In genomic region chr13:48571121-48571901, GRCh38 we compare ENCODE assay signal across 10 cellular contexts. TPM values are rescaled to one million over a fixed set of nuclear protein-coding genes. Genes with fewer than 3 reads are reported as not detected.
DNase-seq lines count a peak whose midpoint lies in the region; ATAC-seq and TF ChIP-seq lines count a peak whose summit lies in the region.
"Had no signal": no experiment of that assay in that cellular context is flagged by ENCODE, and none has a peak within 500 bp of the region (broad histone marks: within the 10 kb centered on the region; RNA-seq: fewer than 3 reads in every experiment).

No MANE protein-coding gene starts in this region.

- DNase-seq in CD14-positive monocyte (ENCODE audit: low spot score) (no peak), KBM-7 (peak; percentile 45), coronary artery (ENCODE audit: low spot score) (no peak), NCI-H187 (lab: John Stamatoyannopoulos, UW) (no peak)
- no peak for DNase-seq in activated T-cell treated with anti-CD3 and anti-CD28 coated beads, Interleukin-2, amount 50 U/mL, for 1 hour

- peak overlapping the region; percentile 81 to 82 for H3K27ac ChIP-seq in coronary artery

- H3K4me1 ChIP-seq in mucosa of stomach (ENCODE audit: control insufficient read depth, insufficient read depth, low read length): peaks cover 35% of the 10 kb centered on the region

- no peaks in the 10 kb centered on the region for H3K36me3 ChIP-seq in mucosa of stomach (ENCODE audit: control insufficient read depth, insufficient read depth, low read length)

- TF ChIP-seq CTCF in CD14-positive monocyte (IDR thresholded peaks at IDR 0.05) (no peak), coronary artery (IDR thresholded peaks at IDR 0.05) (no peak)

- intact Hi-C loops in CD14-positive monocyte (cut with micrococcal nuclease): loop anchor here (5.0 to 10.0 kb wide), 3 partner anchors 79 to 427 kb away; no protein-coding TSS in a partner anchor

- no peaks in the 10 kb centered on the region for H3K9me3 ChIP-seq in mucosa of stomach (ENCODE audit: control insufficient read depth, low read length)

- H3K27me3 ChIP-seq in mucosa of stomach (ENCODE audit: control insufficient read depth, insufficient read depth, low read length): no peaks in the 10 kb centered on the region

- peak overlapping the region; percentile 54 to 100 (median 96) for H3K27ac Mint-ChIP-seq in CD14-positive monocyte
- H3K27ac Mint-ChIP-seq: stimulated activated naive CD8-positive, alpha-beta T cell treated with anti-CD3 and anti-CD28 coated beads, Interleukin-15, Interleukin-2, amounts not matched to agents 100 ng/mL and 50 ng/mL, for 24 hours had no signal

- no peaks in the 10 kb centered on the region for H3K27me3 Mint-ChIP-seq in CD14-positive monocyte (ENCODE audit: low read depth in 3 of 3)

- H3K4me1 Mint-ChIP-seq in CD14-positive monocyte: peaks cover 92% of the 10 kb centered on the region

- no peak overlapping the region for H3K4me3 Mint-ChIP-seq in CD14-positive monocyte
- H3K4me3 Mint-ChIP-seq: stimulated activated naive CD8-positive, alpha-beta T cell treated with anti-CD3 and anti-CD28 coated beads, Interleukin-15, Interleukin-2, amounts not matched to agents 100 ng/mL and 50 ng/mL, for 24 hours had no signal

- H3K9ac ChIP-seq in mucosa of stomach (ENCODE audit: low read length): peak overlapping the region; percentile 31

- H3K4me3 ChIP-seq in coronary artery (peak overlapping the region; percentile 56), mucosa of stomach (ENCODE audit: low read length) (no peak overlapping the region)

- H3K9me3 Mint-ChIP-seq in CD14-positive monocyte: peaks cover 0 to 5% (median 0%) of the 10 kb centered on the region in 7 donors
- H3K9me3 Mint-ChIP-seq: activated naive CD4-positive, alpha-beta T cell treated with anti-CD3 and anti-CD28 coated beads, Interleukin-2, amount 50 U/mL, for 24 hours; stimulated activated naive CD8-positive, alpha-beta T cell treated with anti-CD3 and anti-CD28 coated beads, Interleukin-15, Interleukin-2, amounts not matched to agents 100 ng/mL and 50 ng/mL, for 24 hours had no signal

- no peak for ATAC-seq in GM21515 (IDR thresholded peaks at IDR 0.05; ENCODE audit: unreplicated experiment)
- ATAC-seq in GM19455 (IDR thresholded peaks at IDR 0.05; ENCODE audit: unreplicated experiment): no peak

- in situ Hi-C loops in KBM-7 (cut with MboI; ENCODE audit: low pct_unique_long_range_greater_than_20kb, low sequenced_read_pairs): no loop called here

- H3K36me3 Mint-ChIP-seq in CD14-positive monocyte: peaks cover 4 to 10% of the 10 kb centered on the region in 2 donors
- H3K36me3 Mint-ChIP-seq: activated naive CD4-positive, alpha-beta T cell treated with anti-CD3 and anti-CD28 coated beads, Interleukin-2, amount 50 U/mL, for 24 hours had no signal

RNA-seq across cellular contexts. Expression of gene RCBTB2, which starts 38.4 kb away (rescaled TPM):
- 100 to 1,000 TPM in 1 of 2 donors, 10 to 100 TPM in 1; 64.4 to 100 TPM for polyA plus RNA-seq in CD14-positive monocyte
